1 cellular context compared by ENCODE assay signal in the genomic region with DNA sequence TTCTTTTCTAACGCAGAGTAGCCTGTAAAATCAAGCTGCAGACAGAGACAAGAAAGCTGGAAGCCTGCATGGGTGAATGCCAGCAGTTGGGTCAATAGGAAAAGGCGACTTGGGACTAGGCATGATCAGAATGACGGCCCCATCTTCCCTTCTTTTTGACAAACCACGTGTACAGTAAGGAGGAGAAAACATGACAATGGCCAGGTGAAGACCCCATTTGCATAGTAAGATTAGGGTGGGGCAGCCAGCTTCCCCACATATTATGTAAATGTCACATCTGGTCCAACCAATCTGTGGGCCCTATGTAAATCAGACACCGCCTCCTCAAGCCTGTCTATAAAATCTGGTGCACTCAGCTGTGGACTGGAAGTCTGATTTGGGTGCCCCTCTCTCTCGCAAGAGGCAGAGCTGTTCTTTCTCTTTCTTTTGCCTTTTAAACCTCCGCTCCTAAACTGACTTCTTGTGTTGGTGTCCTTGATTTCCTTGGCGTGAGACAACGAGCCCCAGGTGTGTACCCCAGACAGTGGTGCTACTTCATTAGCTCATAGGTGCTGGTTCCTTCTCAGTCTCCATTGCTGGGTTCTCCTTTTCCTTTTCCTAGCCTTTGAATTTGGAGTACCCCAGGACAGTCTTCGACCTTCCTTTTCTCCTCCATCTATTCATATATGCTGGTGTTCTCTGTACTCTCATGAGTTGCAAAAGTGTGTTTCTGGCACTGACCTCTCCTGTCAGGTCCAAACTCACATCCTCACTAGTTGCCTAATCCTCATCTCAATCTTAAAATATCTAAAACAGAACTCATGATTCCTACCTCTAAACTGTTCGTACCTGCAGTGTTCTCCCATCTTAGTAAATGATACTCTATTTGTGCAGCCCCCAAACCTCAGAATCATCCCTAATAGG.
TF ChIP-seq lines count a peak whose summit lies in the region.

No MANE protein-coding gene starts in this region.

TF ChIP-seq in WTC11, 78 proteins besides CTCF, POLR2A, EP300 and RAD21 (continued from another document):
- TF ChIP-seq, protein P1, sequence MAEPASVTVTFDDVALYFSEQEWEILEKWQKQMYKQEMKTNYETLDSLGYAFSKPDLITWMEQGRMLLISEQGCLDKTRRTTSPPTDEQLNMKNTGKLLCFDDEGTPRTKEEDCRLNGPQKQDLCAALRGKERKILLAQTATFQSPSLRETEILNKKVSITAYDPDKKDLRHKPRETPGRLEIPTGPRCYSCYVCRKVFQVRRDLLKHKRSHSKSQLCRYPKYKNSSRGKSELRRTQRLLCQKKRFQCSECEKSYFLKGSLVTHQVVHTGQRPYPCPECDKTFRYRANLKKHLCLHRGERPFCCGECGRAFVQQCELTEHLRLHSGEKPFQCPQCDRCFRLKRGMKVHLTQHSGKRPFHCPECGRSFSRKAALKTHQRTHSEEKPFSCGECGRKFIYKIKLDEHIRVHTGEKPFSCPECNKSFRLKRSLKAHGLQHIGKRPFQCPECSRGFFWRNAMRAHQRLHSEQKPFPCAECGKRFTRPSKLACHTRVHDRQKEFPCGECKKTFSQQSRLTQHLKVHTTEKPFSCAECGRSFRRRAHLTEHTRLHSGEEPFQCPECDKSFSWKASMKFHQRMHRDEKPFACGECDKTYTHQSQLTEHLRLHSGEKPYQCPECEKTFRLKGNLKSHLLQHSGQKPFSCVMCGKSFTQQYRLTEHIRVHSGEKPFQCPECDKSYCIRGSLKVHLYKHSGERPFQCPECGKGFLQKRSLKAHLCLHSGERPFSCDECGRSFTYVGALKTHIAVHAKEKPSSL (CRISPR knock-in tag; conservative IDR thresholded peaks at IDR 0.05) = no peak
TF ChIP-seq in WTC11: peak in this region for 1.
